ENCODE assay signal across 1 cellular context in the genomic region with DNA sequence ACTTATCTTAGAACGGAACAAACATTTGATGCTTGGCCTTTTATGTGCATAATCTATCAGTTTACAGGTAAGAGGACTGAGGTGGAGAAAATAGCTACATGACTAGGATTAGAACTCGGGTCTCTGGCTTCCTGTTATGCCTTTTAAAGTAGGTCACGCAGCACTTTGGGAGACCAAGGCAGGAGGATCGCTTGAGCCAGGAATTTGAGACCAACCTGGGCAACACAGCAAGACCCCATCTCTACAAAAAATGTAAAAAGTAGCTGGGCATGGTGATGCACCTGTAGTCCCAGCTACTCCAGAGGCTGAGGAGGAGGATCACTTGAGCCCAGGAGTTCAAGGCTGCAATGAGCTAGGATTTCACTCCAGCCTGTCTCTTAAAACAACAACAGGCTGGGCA.
TF ChIP-seq lines count a peak whose summit lies in the region.

No MANE protein-coding gene starts in this region.

TF ChIP-seq in GM23338, 12 proteins besides CTCF, POLR2A, EP300 and RAD21 (continued from another document):
- TF ChIP-seq, protein P1, sequence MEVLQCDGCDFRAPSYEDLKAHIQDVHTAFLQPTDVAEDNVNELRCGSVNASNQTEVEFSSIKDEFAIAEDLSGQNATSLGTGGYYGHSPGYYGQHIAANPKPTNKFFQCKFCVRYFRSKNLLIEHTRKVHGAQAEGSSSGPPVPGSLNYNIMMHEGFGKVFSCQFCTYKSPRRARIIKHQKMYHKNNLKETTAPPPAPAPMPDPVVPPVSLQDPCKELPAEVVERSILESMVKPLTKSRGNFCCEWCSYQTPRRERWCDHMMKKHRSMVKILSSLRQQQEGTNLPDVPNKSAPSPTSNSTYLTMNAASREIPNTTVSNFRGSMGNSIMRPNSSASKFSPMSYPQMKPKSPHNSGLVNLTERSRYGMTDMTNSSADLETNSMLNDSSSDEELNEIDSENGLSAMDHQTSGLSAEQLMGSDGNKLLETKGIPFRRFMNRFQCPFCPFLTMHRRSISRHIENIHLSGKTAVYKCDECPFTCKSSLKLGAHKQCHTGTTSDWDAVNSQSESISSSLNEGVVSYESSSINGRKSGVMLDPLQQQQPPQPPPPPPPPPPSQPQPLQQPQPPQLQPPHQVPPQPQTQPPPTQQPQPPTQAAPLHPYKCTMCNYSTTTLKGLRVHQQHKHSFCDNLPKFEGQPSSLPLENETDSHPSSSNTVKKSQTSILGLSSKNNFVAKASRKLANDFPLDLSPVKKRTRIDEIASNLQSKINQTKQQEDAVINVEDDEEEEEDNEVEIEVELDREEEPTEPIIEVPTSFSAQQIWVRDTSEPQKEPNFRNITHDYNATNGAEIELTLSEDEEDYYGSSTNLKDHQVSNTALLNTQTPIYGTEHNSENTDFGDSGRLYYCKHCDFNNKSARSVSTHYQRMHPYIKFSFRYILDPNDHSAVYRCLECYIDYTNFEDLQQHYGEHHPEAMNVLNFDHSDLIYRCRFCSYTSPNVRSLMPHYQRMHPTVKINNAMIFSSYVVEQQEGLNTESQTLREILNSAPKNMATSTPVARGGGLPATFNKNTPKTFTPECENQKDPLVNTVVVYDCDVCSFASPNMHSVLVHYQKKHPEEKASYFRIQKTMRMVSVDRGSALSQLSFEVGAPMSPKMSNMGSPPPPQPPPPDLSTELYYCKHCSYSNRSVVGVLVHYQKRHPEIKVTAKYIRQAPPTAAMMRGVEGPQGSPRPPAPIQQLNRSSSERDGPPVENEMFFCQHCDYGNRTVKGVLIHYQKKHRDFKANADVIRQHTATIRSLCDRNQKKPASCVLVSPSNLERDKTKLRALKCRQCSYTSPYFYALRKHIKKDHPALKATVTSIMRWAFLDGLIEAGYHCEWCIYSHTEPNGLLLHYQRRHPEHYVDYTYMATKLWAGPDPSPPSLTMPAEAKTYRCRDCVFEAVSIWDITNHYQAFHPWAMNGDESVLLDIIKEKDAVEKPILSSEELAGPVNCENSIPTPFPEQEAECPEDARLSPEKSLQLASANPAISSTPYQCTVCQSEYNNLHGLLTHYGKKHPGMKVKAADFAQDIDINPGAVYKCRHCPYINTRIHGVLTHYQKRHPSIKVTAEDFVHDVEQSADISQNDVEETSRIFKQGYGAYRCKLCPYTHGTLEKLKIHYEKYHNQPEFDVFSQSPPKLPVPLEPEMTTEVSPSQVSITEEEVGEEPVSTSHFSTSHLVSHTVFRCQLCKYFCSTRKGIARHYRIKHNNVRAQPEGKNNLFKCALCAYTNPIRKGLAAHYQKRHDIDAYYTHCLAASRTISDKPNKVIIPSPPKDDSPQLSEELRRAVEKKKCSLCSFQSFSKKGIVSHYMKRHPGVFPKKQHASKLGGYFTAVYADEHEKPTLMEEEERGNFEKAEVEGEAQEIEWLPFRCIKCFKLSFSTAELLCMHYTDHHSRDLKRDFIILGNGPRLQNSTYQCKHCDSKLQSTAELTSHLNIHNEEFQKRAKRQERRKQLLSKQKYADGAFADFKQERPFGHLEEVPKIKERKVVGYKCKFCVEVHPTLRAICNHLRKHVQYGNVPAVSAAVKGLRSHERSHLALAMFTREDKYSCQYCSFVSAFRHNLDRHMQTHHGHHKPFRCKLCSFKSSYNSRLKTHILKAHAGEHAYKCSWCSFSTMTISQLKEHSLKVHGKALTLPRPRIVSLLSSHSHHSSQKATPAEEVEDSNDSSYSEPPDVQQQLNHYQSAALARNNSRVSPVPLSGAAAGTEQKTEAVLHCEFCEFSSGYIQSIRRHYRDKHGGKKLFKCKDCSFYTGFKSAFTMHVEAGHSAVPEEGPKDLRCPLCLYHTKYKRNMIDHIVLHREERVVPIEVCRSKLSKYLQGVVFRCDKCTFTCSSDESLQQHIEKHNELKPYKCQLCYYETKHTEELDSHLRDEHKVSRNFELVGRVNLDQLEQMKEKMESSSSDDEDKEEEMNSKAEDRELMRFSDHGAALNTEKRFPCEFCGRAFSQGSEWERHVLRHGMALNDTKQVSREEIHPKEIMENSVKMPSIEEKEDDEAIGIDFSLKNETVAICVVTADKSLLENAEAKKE (CRISPR knock-in tag; IDR thresholded peaks at IDR 0.05), result no peak
- no peak for TF ChIP-seq EZH2 (IDR thresholded peaks at IDR 0.05; ENCODE audit: low read depth, unreplicated experiment)
